ENCODE assay signal across 9 cellular contexts in the genomic region with DNA sequence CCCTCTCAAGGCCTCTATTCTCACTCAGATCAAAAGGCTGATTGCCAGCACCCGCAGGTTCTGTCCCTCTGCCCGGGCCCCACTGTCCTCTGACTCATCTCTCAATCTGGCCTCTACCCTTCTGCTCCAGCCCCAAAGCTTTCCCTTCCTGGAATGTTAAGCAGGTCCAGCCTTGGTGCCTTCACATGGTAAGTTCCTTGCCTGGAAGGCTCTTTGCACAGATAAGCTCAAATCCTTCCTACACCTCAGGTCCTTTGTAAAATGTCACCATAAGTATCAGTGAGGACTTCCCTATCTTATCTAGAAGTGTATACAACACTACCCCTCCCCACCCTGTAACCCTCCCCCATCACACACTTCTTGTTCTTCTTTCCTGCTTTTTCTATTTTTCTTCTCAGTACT. TPM values are rescaled to one million over a fixed set of nuclear protein-coding genes. Genes with fewer than 3 reads are reported as not detected.
DNase-seq lines count a peak whose midpoint lies in the region; ATAC-seq, FAIRE-seq and TF ChIP-seq lines count a peak whose summit lies in the region.
"Had no signal": no experiment of that assay in that cellular context is flagged by ENCODE, and none has a peak within 500 bp of the region (broad histone marks: within the 10 kb centered on the region; RNA-seq: fewer than 3 reads in every experiment).

No MANE protein-coding gene starts in this region.

- no peak for TF ChIP-seq POLR2A in gastrocnemius medialis (IDR thresholded peaks at IDR 0.05)

- H3K36me3 ChIP-seq in gastrocnemius medialis = no peaks in the 10 kb centered on the region
- H3K36me3 ChIP-seq in kidney (ENCODE audit: control insufficient read depth in 1 of 2, insufficient read depth in 2 of 2, low read length in 2 of 2) = peaks cover 0 to 6% of the 10 kb centered on the region in 2 donors

- in situ Hi-C loops in gastrocnemius medialis (cut with MboI; ENCODE audit: low sequenced_read_pairs in 4 of 4) = no loop called here

- FAIRE-seq in kidney (lab: Jason Lieb, UNC) = no peak

- H3K9ac ChIP-seq in kidney (ENCODE audit: low read length in 2 of 2) = no peak overlapping the region

- intact Hi-C loops in gastrocnemius medialis (cut with DNase I; ENCODE audit: low total_unique reads) = no loop called here
- intact Hi-C loops in kidney (cut with DNase I) = no loop called here

- TF ChIP-seq CTCF in cardiac fibroblast (IDR thresholded peaks at IDR 0.05; ENCODE audit: low read depth, low read length) = no peak
- TF ChIP-seq CTCF in gastrocnemius medialis (IDR thresholded peaks at IDR 0.05 in 4 of 5, conservative IDR thresholded peaks at IDR 0.05 in 1 of 5) = no peak
- TF ChIP-seq CTCF in kidney (IDR thresholded peaks at IDR 0.05; ENCODE audit: borderline replicate concordance, extremely low read depth, insufficient read depth) = no peak

- H3K27me3 ChIP-seq in gastrocnemius medialis = no peaks in the 10 kb centered on the region
- H3K27me3 ChIP-seq: sigmoid colon had no signal

- DNase-seq in HS-27A (ENCODE audit: low read depth) (peak; percentile 41), cardiac fibroblast (ENCODE audit: low read depth in 2 of 2) (peak; percentile 54 to 59), gastrocnemius medialis (peak; percentile 49 to 79), kidney (no peak), HT-29 (ENCODE audit: low spot score) (no peak), NCI-H1092 treated with DMSO at 0.1 percent for 48 hours (lab: John Stamatoyannopoulos, UW) (no peak)
- DNase-seq: activated CD4-positive, alpha-beta T cell treated with anti-CD3 and anti-CD28 coated beads, Interleukin-2, amount 50 U/mL, for 1 hour; kidney glomerular epithelial cell; sigmoid colon had no signal

- H3K27ac ChIP-seq in gastrocnemius medialis = peak overlapping the region; percentile 88 to 91 (median 88)
- H3K27ac ChIP-seq in kidney (ENCODE audit: low read depth in 2 of 2, low read length in 2 of 2) = no peak overlapping the region
- H3K27ac ChIP-seq: sigmoid colon had no signal

- H3K4me3 ChIP-seq in cardiac fibroblast (replicated peaks in 1 of 2; ENCODE audit: low read depth in 2 of 2, low read length in 2 of 2) (no peak overlapping the region), gastrocnemius medialis (no peak overlapping the region), kidney (ENCODE audit: low read length in 2 of 2) (no peak overlapping the region)
- H3K4me3 ChIP-seq: sigmoid colon had no signal

- peak; percentile 67 to 69 for ATAC-seq in gastrocnemius medialis

- peaks cover 39 to 45% of the 10 kb centered on the region in 2 donors for H3K4me1 ChIP-seq in gastrocnemius medialis
- H3K4me1 ChIP-seq in kidney (ENCODE audit: control insufficient read depth in 1 of 2, insufficient read depth in 1 of 2, low read depth in 1 of 2, low read length in 2 of 2) = peaks cover 16% of the 10 kb centered on the region in 2 donors
- H3K4me1 ChIP-seq: sigmoid colon had no signal

- no peaks in the 10 kb centered on the region for H3K9me3 ChIP-seq in gastrocnemius medialis
- H3K9me3 ChIP-seq in kidney (ENCODE audit: control insufficient read depth in 1 of 2, low read length in 2 of 2) = no peaks in the 10 kb centered on the region
- H3K9me3 ChIP-seq: sigmoid colon had no signal

RNA-seq across cellular contexts. Expression of a gene that starts 22.2 kb away (rescaled TPM):
- 10 to 100 TPM; 19.4 to 42.8 (median 36.7) TPM for total RNA-seq in gastrocnemius medialis
- 77.8 TPM for total RNA-seq in kidney
- polyA plus RNA-seq in kidney (ENCODE audit: insufficient read depth, low read depth, low replicate concordance) = 59.2 TPM
- 35.9 and 37.3 TPM in 2 replicates for total RNA-seq in HT-29 (2014; rRNA removed; shearing (Covaris generic))

RNA-seq across cellular contexts. Expression of a gene that starts 25.3 kb away (rescaled TPM):
- 10 to 100 TPM; 25.8 to 40.6 (median 32.1) TPM for total RNA-seq in gastrocnemius medialis
- 50.3 TPM for total RNA-seq in kidney
- 74.3 TPM for polyA plus RNA-seq in kidney (ENCODE audit: insufficient read depth, low read depth, low replicate concordance)
- total RNA-seq in HT-29 (2014; rRNA removed; shearing (Covaris generic)) = 59.5 and 64.0 TPM in 2 replicates

RNA-seq across cellular contexts. Expression of a gene that starts 25.6 kb away (rescaled TPM):
- total RNA-seq in gastrocnemius medialis = 100 to 1,000 TPM; 226 to 304 (median 238) TPM
- 141 TPM for total RNA-seq in kidney
- polyA plus RNA-seq in kidney (ENCODE audit: insufficient read depth, low read depth, low replicate concordance) = 222 TPM
- 417 and 420 TPM in 2 replicates for total RNA-seq in HT-29 (2014; rRNA removed; shearing (Covaris generic))

RNA-seq across cellular contexts. Expression of a gene that starts 44.9 kb away (rescaled TPM):
- total RNA-seq in gastrocnemius medialis (1 to 10 TPM in 3 of 4 donors, under 1 TPM in 1; 0.87 to 7.6 (median 5.0) TPM), kidney (70.8 TPM)
- polyA plus RNA-seq in kidney (ENCODE audit: insufficient read depth, low read depth, low replicate concordance) = 38.0 TPM
- total RNA-seq in HT-29 (2014; rRNA removed; shearing (Covaris generic)) = 29.2 and 35.2 TPM in 2 replicates

RNA-seq across cellular contexts. Expression of a gene that starts 52.2 kb away (rescaled TPM):
- 100 to 1,000 TPM; 175 to 220 (median 183) TPM for total RNA-seq in gastrocnemius medialis
- total RNA-seq in kidney = 175 TPM
- 336 TPM for polyA plus RNA-seq in kidney (ENCODE audit: insufficient read depth, low read depth, low replicate concordance)
- total RNA-seq in HT-29 (2014; rRNA removed; shearing (Covaris generic)) = 102 and 112 TPM in 2 replicates

Comparison
In these comparisons a context has a peak if more than half of its experiments do, and no peak if none do; other contexts are left out.
1. DNase-seq: peak in HS-27A (single experiment), cardiac fibroblast (2 of 2) and gastrocnemius medialis (2 of 2); none in kidney (single experiment), HT-29 (single experiment) and NCI-H1092 treated with DMSO at 0.1 percent for 48 hours (single experiment).
2. H3K27ac ChIP-seq: peak in gastrocnemius medialis (4 of 4); none in kidney (0 of 2).